14 cellular contexts compared by ENCODE assay signal in genomic region chr6:55668625-55669024, GRCh38.
DNase-seq lines count a peak whose midpoint lies in the region; ATAC-seq and TF ChIP-seq lines count a peak whose summit lies in the region.
"Had no signal": no experiment of that assay in that cellular context is flagged by ENCODE, and none has a peak within 500 bp of the region (broad histone marks: within the 10 kb centered on the region; RNA-seq: fewer than 3 reads in every experiment).

No MANE protein-coding gene starts in this region.

- H3K4me1 ChIP-seq in neuron (ENCODE audit: insufficient read depth, low read length), result peaks cover 50% of the 10 kb centered on the region
- H3K4me1 ChIP-seq in foreskin keratinocyte, result peaks cover 10% of the 10 kb centered on the region
- H3K4me1 ChIP-seq: Caco-2, thyroid gland had no signal

- H3K4me3 ChIP-seq in foreskin fibroblast (ENCODE audit: low read depth in 1 of 2, low read length in 2 of 2) (no peak overlapping the region), neuron (ENCODE audit: low read length) (no peak overlapping the region)
- H3K4me3 ChIP-seq: thyroid gland had no signal

- CTCF ChIA-PET in RWPE1 (lab: Yijun Ruan, JAX), result interaction anchor here (0.6 kb wide), 1 partner anchor 237 kb away, joined by 3 read pairs; no protein-coding TSS in a partner anchor

- H3K27ac ChIP-seq in foreskin keratinocyte, result no peak overlapping the region
- H3K27ac ChIP-seq in RWPE1, result no peak overlapping the region
- H3K27ac ChIP-seq: thyroid gland had no signal

- peak overlapping the region; percentile 61 for H2AFZ ChIP-seq in neuron (ENCODE audit: low read depth, low read length)

- TF ChIP-seq CTCF in foreskin fibroblast (IDR thresholded peaks at IDR 0.05; ENCODE audit: low read depth, low read length) (no peak), foreskin keratinocyte (conservative IDR thresholded peaks at IDR 0.05) (no peak), RWPE1 (conservative IDR thresholded peaks at IDR 0.05; ENCODE audit: low read depth) (no peak)

- ATAC-seq in foreskin keratinocyte, result no peak
- ATAC-seq: activated T-cell treated with anti-CD3 and anti-CD28 coated beads, Interleukin-2, amount 50 U/mL, for 72 hours had no signal

- H3K27me3 ChIP-seq in neuron (ENCODE audit: insufficient read depth, low read length), result no peaks in the 10 kb centered on the region
- H3K27me3 ChIP-seq in foreskin keratinocyte, result no peaks in the 10 kb centered on the region
- H3K27me3 ChIP-seq: thyroid gland had no signal

- H3K9me3 ChIP-seq in neuron (ENCODE audit: low read length), result peaks cover 1% of the 10 kb centered on the region
- H3K9me3 ChIP-seq: Caco-2, thyroid gland had no signal

- POLR2A ChIA-PET in RWPE1 (lab: Yijun Ruan, JAX; ENCODE audit: low non-redundant PET), result no interaction called here

- DNase-seq in EH (ENCODE audit: low read depth), result peak; percentile 6
- peak; percentile 20 for DNase-seq in astrocyte of the hippocampus (ENCODE audit: low read depth, low spot score)
- peak; percentile 12 to 53 for DNase-seq in foreskin fibroblast
- no peak for DNase-seq in activated CD4-positive, alpha-beta T cell treated with anti-CD3 and anti-CD28 coated beads for 4 hours
- DNase-seq in foreskin keratinocyte, result no peak
- DNase-seq in RWPE1 (ENCODE audit: low spot score), result no peak
- no peak for DNase-seq in NCI-H774 (lab: John Stamatoyannopoulos, UW)
- DNase-seq: activated CD4-positive, alpha-beta T cell treated with anti-CD3 and anti-CD28 coated beads, Interleukin-2, amount 10 ng/mL, durations not matched to agents 7 days and 5 days; activated T-cell treated with anti-CD3 and anti-CD28 coated beads, Interleukin-2, amount 50 U/mL, for 72 hours; Caco-2; NCI-H1436; NCI-H510A; thyroid gland had no signal

- no peaks in the 10 kb centered on the region for H3K36me3 ChIP-seq in neuron (ENCODE audit: insufficient read depth, low read length)
- H3K36me3 ChIP-seq: thyroid gland had no signal

Comparison
In these comparisons a context has a peak if more than half of its experiments do, and no peak if none do; other contexts are left out.
1. DNase-seq: peak in EH (single experiment), astrocyte of the hippocampus (single experiment) and foreskin fibroblast (2 of 2); none in activated CD4-positive, alpha-beta T cell treated with anti-CD3 and anti-CD28 coated beads for 4 hours (0 of 2), foreskin keratinocyte (0 of 2), RWPE1 (single experiment) and NCI-H774 (single experiment).